1 cellular context compared by ENCODE assay signal in the genomic region with DNA sequence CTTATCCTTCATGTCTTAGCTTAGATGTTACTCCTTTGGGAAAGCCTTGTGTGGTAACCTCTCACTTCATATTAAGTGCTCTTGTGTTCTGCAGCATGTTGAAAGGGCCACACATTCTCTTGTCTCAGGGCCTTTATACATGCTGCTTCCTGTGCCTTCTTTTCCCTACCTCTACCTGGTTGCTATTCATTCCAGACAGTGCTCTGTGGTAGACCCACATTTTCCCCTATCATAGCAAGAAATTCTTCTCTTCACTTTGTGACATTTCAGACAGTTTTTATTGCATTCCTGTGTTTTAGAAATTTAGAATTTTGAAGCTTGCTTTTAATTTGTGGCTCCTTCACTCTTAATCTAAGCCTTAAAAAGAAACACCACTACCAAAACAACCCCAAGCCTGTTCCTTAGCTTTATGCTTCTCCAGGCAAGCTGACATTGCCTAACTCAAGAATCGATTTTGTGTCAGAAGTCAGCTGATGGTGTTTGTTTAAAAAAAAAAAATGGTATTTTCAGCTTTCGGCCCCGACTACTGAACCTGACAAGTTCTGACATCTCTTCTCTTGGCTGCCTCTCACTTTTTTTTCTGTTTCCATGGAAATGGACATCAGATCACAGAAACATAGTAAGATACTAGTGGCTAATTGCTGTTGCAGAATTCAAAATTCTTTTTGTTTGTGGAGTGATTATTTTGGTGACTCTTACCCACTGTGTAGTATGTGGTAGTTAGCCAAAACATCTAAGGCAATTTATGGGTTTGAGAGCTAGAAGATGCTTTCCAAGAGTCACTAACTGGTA.
TF ChIP-seq lines count a peak whose summit lies in the region.

No MANE protein-coding gene starts in this region.

TF ChIP-seq in HepG2, 621 proteins besides CTCF, POLR2A, EP300 and RAD21 (continued from another document and continues in another):
- TF ChIP-seq, protein P1, sequence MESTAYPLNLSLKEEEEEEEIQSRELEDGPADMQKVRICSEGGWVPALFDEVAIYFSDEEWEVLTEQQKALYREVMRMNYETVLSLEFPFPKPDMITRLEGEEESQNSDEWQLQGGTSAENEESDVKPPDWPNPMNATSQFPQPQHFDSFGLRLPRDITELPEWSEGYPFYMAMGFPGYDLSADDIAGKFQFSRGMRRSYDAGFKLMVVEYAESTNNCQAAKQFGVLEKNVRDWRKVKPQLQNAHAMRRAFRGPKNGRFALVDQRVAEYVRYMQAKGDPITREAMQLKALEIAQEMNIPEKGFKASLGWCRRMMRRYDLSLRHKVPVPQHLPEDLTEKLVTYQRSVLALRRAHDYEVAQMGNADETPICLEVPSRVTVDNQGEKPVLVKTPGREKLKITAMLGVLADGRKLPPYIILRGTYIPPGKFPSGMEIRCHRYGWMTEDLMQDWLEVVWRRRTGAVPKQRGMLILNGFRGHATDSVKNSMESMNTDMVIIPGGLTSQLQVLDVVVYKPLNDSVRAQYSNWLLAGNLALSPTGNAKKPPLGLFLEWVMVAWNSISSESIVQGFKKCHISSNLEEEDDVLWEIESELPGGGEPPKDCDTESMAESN (CRISPR knock-in tag; conservative IDR thresholded peaks at IDR 0.05): peak; percentile 57; the same call in 1 of the 2 replicates
- TF ChIP-seq JUN (CRISPR knock-in tag; IDR thresholded peaks at IDR 0.05) (no peak), ARNT (IDR thresholded peaks at IDR 0.05) (no peak), ZSCAN21 (CRISPR knock-in tag; IDR thresholded peaks at IDR 0.05; ENCODE audit: borderline replicate concordance) (no peak), ZNF282 (IDR thresholded peaks at IDR 0.05; ENCODE audit: partially characterized antibody) (no peak), SUZ12 (IDR thresholded peaks at IDR 0.05; ENCODE audit: low read depth, low read length) (no peak), MBNL3 (CRISPR knock-in tag; conservative IDR thresholded peaks at IDR 0.05) (no peak), ZNF841 (CRISPR knock-in tag; IDR thresholded peaks at IDR 0.05; ENCODE audit: borderline replicate concordance) (peak; percentile 66; the same call in 1 of the 2 replicates), HDAC1 (CRISPR knock-in tag; IDR thresholded peaks at IDR 0.05) (peak; percentile 100), TRIM24 (CRISPR knock-in tag; IDR thresholded peaks at IDR 0.05) (peak; percentile 73), ELF3 (CRISPR knock-in tag; IDR thresholded peaks at IDR 0.05) (peak; percentile 73), RFXANK (CRISPR knock-in tag; IDR thresholded peaks at IDR 0.05) (peak; percentile 75; the same call in 1 of the 2 replicates), SP140L (CRISPR knock-in tag; IDR thresholded peaks at IDR 0.05; ENCODE audit: borderline replicate concordance) (0 out of 2 replicates have a peak, but pooled peaks have one; percentile 79), ZFP1 (CRISPR knock-in tag; IDR thresholded peaks at IDR 0.05) (peak; percentile 88; the same call in 1 of the 2 replicates), SPEN (CRISPR knock-in tag; IDR thresholded peaks at IDR 0.05; ENCODE audit: low read depth) (no peak), RNF2 (conservative IDR thresholded peaks at IDR 0.05; ENCODE audit: low read depth) (no peak), MED13 (CRISPR knock-in tag; IDR thresholded peaks at IDR 0.05) (no peak), ZNF343 (CRISPR knock-in tag; IDR thresholded peaks at IDR 0.05) (no peak), ZNF446 (CRISPR knock-in tag; IDR thresholded peaks at IDR 0.05) (no peak), ZC3H4 (CRISPR knock-in tag; IDR thresholded peaks at IDR 0.05; ENCODE audit: borderline replicate concordance) (no peak), RBAK (CRISPR knock-in tag; IDR thresholded peaks at IDR 0.05) (no peak), TAF1 (CRISPR knock-in tag; IDR thresholded peaks at IDR 0.05) (no peak), U2AF1 (optimal IDR thresholded peaks at IDR 0.05; ENCODE audit: low read depth, low read length) (no peak), ZNF883 (CRISPR knock-in tag; IDR thresholded peaks at IDR 0.05; ENCODE audit: not compliant biosample characterization) (no peak), HCFC1 (IDR thresholded peaks at IDR 0.05; ENCODE audit: low read depth, low read length) (no peak), CBX1 (IDR thresholded peaks at IDR 0.05; ENCODE audit: low read depth) (no peak), REL (CRISPR knock-in tag; conservative IDR thresholded peaks at IDR 0.05) (no peak), ZNF274 (CRISPR knock-in tag; IDR thresholded peaks at IDR 0.05) (no peak), HOXD1 (CRISPR knock-in tag; IDR thresholded peaks at IDR 0.05) (0 out of 2 replicates have a peak, but pooled peaks have one; percentile 58), XBP1 (CRISPR knock-in tag; IDR thresholded peaks at IDR 0.05) (no peak), SKI (IDR thresholded peaks at IDR 0.05; ENCODE audit: partially characterized antibody) (peak; percentile 57), PRMT3 (CRISPR knock-in tag; IDR thresholded peaks at IDR 0.05; ENCODE audit: borderline replicate concordance, low read depth) (no peak)
- TF ChIP-seq, protein P2, sequence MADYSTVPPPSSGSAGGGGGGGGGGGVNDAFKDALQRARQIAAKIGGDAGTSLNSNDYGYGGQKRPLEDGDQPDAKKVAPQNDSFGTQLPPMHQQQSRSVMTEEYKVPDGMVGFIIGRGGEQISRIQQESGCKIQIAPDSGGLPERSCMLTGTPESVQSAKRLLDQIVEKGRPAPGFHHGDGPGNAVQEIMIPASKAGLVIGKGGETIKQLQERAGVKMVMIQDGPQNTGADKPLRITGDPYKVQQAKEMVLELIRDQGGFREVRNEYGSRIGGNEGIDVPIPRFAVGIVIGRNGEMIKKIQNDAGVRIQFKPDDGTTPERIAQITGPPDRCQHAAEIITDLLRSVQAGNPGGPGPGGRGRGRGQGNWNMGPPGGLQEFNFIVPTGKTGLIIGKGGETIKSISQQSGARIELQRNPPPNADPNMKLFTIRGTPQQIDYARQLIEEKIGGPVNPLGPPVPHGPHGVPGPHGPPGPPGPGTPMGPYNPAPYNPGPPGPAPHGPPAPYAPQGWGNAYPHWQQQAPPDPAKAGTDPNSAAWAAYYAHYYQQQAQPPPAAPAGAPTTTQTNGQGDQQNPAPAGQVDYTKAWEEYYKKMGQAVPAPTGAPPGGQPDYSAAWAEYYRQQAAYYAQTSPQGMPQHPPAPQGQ (CRISPR knock-in tag; IDR thresholded peaks at IDR 0.05; ENCODE audit: borderline replicate concordance): 0 out of 2 replicates have a peak, but pooled peaks have one; percentile 91
- TF ChIP-seq, protein P3, sequence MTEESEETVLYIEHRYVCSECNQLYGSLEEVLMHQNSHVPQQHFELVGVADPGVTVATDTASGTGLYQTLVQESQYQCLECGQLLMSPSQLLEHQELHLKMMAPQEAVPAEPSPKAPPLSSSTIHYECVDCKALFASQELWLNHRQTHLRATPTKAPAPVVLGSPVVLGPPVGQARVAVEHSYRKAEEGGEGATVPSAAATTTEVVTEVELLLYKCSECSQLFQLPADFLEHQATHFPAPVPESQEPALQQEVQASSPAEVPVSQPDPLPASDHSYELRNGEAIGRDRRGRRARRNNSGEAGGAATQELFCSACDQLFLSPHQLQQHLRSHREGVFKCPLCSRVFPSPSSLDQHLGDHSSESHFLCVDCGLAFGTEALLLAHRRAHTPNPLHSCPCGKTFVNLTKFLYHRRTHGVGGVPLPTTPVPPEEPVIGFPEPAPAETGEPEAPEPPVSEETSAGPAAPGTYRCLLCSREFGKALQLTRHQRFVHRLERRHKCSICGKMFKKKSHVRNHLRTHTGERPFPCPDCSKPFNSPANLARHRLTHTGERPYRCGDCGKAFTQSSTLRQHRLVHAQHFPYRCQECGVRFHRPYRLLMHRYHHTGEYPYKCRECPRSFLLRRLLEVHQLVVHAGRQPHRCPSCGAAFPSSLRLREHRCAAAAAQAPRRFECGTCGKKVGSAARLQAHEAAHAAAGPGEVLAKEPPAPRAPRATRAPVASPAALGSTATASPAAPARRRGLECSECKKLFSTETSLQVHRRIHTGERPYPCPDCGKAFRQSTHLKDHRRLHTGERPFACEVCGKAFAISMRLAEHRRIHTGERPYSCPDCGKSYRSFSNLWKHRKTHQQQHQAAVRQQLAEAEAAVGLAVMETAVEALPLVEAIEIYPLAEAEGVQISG (CRISPR knock-in tag; IDR thresholded peaks at IDR 0.05): no peak
- TF ChIP-seq, protein P4, sequence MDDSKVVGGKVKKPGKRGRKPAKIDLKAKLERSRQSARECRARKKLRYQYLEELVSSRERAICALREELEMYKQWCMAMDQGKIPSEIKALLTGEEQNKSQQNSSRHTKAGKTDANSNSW (CRISPR knock-in tag; IDR thresholded peaks at IDR 0.05; ENCODE audit: borderline replicate concordance): no peak
- TF ChIP-seq, protein P5, sequence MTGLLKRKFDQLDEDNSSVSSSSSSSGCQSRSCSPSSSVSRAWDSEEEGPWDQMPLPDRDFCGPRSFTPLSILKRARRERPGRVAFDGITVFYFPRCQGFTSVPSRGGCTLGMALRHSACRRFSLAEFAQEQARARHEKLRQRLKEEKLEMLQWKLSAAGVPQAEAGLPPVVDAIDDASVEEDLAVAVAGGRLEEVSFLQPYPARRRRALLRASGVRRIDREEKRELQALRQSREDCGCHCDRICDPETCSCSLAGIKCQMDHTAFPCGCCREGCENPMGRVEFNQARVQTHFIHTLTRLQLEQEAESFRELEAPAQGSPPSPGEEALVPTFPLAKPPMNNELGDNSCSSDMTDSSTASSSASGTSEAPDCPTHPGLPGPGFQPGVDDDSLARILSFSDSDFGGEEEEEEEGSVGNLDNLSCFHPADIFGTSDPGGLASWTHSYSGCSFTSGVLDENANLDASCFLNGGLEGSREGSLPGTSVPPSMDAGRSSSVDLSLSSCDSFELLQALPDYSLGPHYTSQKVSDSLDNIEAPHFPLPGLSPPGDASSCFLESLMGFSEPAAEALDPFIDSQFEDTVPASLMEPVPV (CRISPR knock-in tag; IDR thresholded peaks at IDR 0.05): peak; percentile 74; the same call in 1 of the 2 replicates
- TF ChIP-seq, protein P6, sequence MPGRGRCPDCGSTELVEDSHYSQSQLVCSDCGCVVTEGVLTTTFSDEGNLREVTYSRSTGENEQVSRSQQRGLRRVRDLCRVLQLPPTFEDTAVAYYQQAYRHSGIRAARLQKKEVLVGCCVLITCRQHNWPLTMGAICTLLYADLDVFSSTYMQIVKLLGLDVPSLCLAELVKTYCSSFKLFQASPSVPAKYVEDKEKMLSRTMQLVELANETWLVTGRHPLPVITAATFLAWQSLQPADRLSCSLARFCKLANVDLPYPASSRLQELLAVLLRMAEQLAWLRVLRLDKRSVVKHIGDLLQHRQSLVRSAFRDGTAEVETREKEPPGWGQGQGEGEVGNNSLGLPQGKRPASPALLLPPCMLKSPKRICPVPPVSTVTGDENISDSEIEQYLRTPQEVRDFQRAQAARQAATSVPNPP (CRISPR knock-in tag; IDR thresholded peaks at IDR 0.05): peak; percentile 89; the same call in 1 of the 2 replicates
- TF ChIP-seq, protein P7, sequence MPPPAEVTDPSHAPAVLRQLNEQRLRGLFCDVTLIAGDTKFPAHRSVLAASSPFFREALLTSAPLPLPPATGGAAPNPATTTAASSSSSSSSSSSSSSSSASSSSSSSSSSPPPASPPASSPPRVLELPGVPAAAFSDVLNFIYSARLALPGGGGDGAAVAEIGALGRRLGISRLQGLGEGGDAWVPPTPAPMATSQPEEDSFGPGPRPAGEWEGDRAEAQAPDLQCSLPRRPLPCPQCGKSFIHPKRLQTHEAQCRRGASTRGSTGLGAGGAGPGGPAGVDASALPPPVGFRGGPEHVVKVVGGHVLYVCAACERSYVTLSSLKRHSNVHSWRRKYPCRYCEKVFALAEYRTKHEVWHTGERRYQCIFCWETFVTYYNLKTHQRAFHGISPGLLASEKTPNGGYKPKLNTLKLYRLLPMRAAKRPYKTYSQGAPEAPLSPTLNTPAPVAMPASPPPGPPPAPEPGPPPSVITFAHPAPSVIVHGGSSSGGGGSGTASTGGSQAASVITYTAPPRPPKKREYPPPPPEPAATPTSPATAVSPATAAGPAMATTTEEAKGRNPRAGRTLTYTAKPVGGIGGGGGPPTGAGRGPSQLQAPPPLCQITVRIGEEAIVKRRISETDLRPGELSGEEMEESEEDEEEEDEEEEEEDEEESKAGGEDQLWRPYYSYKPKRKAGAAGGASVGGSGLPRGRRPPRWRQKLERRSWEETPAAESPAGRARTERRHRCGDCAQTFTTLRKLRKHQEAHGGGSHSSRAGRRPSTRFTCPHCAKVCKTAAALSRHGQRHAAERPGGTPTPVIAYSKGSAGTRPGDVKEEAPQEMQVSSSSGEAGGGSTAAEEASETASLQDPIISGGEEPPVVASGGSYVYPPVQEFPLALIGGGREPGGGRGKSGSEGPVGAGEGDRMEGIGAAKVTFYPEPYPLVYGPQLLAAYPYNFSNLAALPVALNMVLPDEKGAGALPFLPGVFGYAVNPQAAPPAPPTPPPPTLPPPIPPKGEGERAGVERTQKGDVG (CRISPR knock-in tag; IDR thresholded peaks at IDR 0.05; ENCODE audit: borderline replicate concordance): no peak
- TF ChIP-seq, protein P8, sequence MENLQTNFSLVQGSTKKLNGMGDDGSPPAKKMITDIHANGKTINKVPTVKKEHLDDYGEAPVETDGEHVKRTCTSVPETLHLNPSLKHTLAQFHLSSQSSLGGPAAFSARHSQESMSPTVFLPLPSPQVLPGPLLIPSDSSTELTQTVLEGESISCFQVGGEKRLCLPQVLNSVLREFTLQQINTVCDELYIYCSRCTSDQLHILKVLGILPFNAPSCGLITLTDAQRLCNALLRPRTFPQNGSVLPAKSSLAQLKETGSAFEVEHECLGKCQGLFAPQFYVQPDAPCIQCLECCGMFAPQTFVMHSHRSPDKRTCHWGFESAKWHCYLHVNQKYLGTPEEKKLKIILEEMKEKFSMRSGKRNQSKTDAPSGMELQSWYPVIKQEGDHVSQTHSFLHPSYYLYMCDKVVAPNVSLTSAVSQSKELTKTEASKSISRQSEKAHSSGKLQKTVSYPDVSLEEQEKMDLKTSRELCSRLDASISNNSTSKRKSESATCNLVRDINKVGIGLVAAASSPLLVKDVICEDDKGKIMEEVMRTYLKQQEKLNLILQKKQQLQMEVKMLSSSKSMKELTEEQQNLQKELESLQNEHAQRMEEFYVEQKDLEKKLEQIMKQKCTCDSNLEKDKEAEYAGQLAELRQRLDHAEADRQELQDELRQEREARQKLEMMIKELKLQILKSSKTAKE (CRISPR knock-in tag; IDR thresholded peaks at IDR 0.05; ENCODE audit: borderline replicate concordance): 0 out of 2 replicates have a peak, but pooled peaks have one; percentile 46
- TF ChIP-seq, protein P9, sequence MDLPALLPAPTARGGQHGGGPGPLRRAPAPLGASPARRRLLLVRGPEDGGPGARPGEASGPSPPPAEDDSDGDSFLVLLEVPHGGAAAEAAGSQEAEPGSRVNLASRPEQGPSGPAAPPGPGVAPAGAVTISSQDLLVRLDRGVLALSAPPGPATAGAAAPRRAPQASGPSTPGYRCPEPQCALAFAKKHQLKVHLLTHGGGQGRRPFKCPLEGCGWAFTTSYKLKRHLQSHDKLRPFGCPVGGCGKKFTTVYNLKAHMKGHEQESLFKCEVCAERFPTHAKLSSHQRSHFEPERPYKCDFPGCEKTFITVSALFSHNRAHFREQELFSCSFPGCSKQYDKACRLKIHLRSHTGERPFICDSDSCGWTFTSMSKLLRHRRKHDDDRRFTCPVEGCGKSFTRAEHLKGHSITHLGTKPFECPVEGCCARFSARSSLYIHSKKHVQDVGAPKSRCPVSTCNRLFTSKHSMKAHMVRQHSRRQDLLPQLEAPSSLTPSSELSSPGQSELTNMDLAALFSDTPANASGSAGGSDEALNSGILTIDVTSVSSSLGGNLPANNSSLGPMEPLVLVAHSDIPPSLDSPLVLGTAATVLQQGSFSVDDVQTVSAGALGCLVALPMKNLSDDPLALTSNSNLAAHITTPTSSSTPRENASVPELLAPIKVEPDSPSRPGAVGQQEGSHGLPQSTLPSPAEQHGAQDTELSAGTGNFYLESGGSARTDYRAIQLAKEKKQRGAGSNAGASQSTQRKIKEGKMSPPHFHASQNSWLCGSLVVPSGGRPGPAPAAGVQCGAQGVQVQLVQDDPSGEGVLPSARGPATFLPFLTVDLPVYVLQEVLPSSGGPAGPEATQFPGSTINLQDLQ (CRISPR knock-in tag; IDR thresholded peaks at IDR 0.05): no peak
- TF ChIP-seq, protein P10, sequence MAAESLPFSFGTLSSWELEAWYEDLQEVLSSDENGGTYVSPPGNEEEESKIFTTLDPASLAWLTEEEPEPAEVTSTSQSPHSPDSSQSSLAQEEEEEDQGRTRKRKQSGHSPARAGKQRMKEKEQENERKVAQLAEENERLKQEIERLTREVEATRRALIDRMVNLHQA (CRISPR knock-in tag; IDR thresholded peaks at IDR 0.05): 0 out of 2 replicates have a peak, but pooled peaks have one; percentile 75
